8 cellular contexts compared by ENCODE assay signal in genomic region chr13:75687145-75687763, GRCh38. TPM values are rescaled to one million over a fixed set of nuclear protein-coding genes. Genes with fewer than 3 reads are reported as not detected.
A peak's percentile ranks its signal among the peaks of the same experiment; 100 is the strongest.
DNase-seq lines count a peak whose midpoint lies in the region; ATAC-seq and TF ChIP-seq lines count a peak whose summit lies in the region.

No MANE protein-coding gene starts in this region.

- peak; percentile 47 for TF ChIP-seq CTCF in activated CD8-positive, alpha-beta T cell treated with anti-CD3 and anti-CD28 coated beads for 36 hours (IDR thresholded peaks at IDR 0.05)
- TF ChIP-seq CTCF in foreskin fibroblast (IDR thresholded peaks at IDR 0.05; ENCODE audit: low read depth, low read length) (peak; percentile 53), tibial nerve (IDR thresholded peaks at IDR 0.05) (peak; percentile 39 to 51 (median 47))

- TF ChIP-seq POLR2A in tibial nerve (IDR thresholded peaks at IDR 0.05): no peak

- peaks cover 10% of the 10 kb centered on the region for H3K4me1 Mint-ChIP-seq in activated CD8-positive, alpha-beta T cell treated with anti-CD3 and anti-CD28 coated beads for 36 hours (ENCODE audit: low read depth)
- no peaks in the 10 kb centered on the region for H3K4me1 Mint-ChIP-seq in activated CD8-positive, alpha-beta T cell treated with anti-CD3 and anti-CD28 coated beads, Interleukin-2, amount 10 ng/mL, durations not matched to agents 7 days and 5 days (ENCODE audit: low read depth)

- intact Hi-C loops in activated CD8-positive, alpha-beta T cell treated with anti-CD3 and anti-CD28 coated beads for 36 hours (cut with micrococcal nuclease): no loop called here

- POLR2A ChIA-PET in activated CD8-positive, alpha-beta T cell treated with anti-CD3 and anti-CD28 coated beads for 36 hours (lab: Charles Lee): no interaction called here
- POLR2A ChIA-PET in activated CD8-positive, alpha-beta T cell treated with anti-CD3 and anti-CD28 coated beads, Interleukin-2, amount 10 ng/mL, durations not matched to agents 7 days and 5 days (lab: Charles Lee): no interaction called here

- H3K4me3 ChIP-seq in foreskin fibroblast (ENCODE audit: low read depth in 1 of 2, low read length in 2 of 2) (no peak overlapping the region), tibial nerve (no peak overlapping the region)

- H3K4me1 ChIP-seq in tibial nerve: peaks cover 0 to 5% (median 0%) of the 10 kb centered on the region in 4 donors

- no peaks in the 10 kb centered on the region for H3K36me3 Mint-ChIP-seq in activated CD8-positive, alpha-beta T cell treated with anti-CD3 and anti-CD28 coated beads for 36 hours (ENCODE audit: low read depth)
- no peaks in the 10 kb centered on the region for H3K36me3 Mint-ChIP-seq in activated CD8-positive, alpha-beta T cell treated with anti-CD3 and anti-CD28 coated beads, Interleukin-2, amount 10 ng/mL, durations not matched to agents 7 days and 5 days (ENCODE audit: low read depth)

- no peak for ATAC-seq in activated CD8-positive, alpha-beta T cell treated with anti-CD3 and anti-CD28 coated beads for 36 hours
- no peak for ATAC-seq in activated CD8-positive, alpha-beta T cell treated with anti-CD3 and anti-CD28 coated beads, Interleukin-2, amount 10 ng/mL, durations not matched to agents 7 days and 5 days
- ATAC-seq in HG03025 (IDR thresholded peaks at IDR 0.05; ENCODE audit: low FRiP score, unreplicated experiment): no peak

- H3K36me3 ChIP-seq in tibial nerve: no peaks in the 10 kb centered on the region

- H3K27me3 ChIP-seq in tibial nerve: no peaks in the 10 kb centered on the region

- no peaks in the 10 kb centered on the region for H3K9me3 Mint-ChIP-seq in activated CD8-positive, alpha-beta T cell treated with anti-CD3 and anti-CD28 coated beads for 36 hours
- no peaks in the 10 kb centered on the region for H3K9me3 Mint-ChIP-seq in activated CD8-positive, alpha-beta T cell treated with anti-CD3 and anti-CD28 coated beads, Interleukin-2, amount 10 ng/mL, durations not matched to agents 7 days and 5 days (ENCODE audit: insufficient read depth)

- no peak overlapping the region for H3K4me3 Mint-ChIP-seq in activated CD8-positive, alpha-beta T cell treated with anti-CD3 and anti-CD28 coated beads for 36 hours
- no peak overlapping the region for H3K4me3 Mint-ChIP-seq in activated CD8-positive, alpha-beta T cell treated with anti-CD3 and anti-CD28 coated beads, Interleukin-2, amount 10 ng/mL, durations not matched to agents 7 days and 5 days

- no peak overlapping the region for H3K27ac Mint-ChIP-seq in activated CD8-positive, alpha-beta T cell treated with anti-CD3 and anti-CD28 coated beads for 36 hours
- no peak overlapping the region for H3K27ac Mint-ChIP-seq in activated CD8-positive, alpha-beta T cell treated with anti-CD3 and anti-CD28 coated beads, Interleukin-2, amount 10 ng/mL, durations not matched to agents 7 days and 5 days

- H3K9me3 ChIP-seq in tibial nerve: no peaks in the 10 kb centered on the region

- no peak overlapping the region for H3K27ac ChIP-seq in tibial nerve

- no peak for TF ChIP-seq EP300 in tibial nerve (IDR thresholded peaks at IDR 0.05)

- CTCF ChIA-PET in activated CD8-positive, alpha-beta T cell treated with anti-CD3 and anti-CD28 coated beads for 36 hours (lab: Charles Lee): interaction anchor here (0.6 to 6.9 kb wide), 14 partner anchors 9 to 190 kb away, joined by 3 to 50 read pairs (median 4); no protein-coding TSS in a partner anchor
- CTCF ChIA-PET in activated CD8-positive, alpha-beta T cell treated with anti-CD3 and anti-CD28 coated beads, Interleukin-2, amount 10 ng/mL, durations not matched to agents 7 days and 5 days (lab: Charles Lee): interaction anchor here (0.8 to 6.1 kb wide), 6 partner anchors 9 to 187 kb away, joined by 3 to 29 read pairs (median 4); no protein-coding TSS in a partner anchor

- no peak for DNase-seq in activated CD8-positive, alpha-beta T cell treated with anti-CD3 and anti-CD28 coated beads for 36 hours
- DNase-seq in activated CD8-positive, alpha-beta T cell treated with anti-CD3 and anti-CD28 coated beads, Interleukin-2, amount 10 ng/mL, durations not matched to agents 7 days and 5 days: no peak
- DNase-seq in RKO (ENCODE audit: low spot score) (peak; percentile 61), foreskin fibroblast (peak; percentile 34 to 72), tibial nerve (ENCODE audit: low spot score in 2 of 2) (no peak), NK-92 (lab: John Stamatoyannopoulos, UW; ENCODE audit: unreplicated experiment) (no peak)
- no peak for DNase-seq in stimulated activated CD4-positive, alpha-beta T cell treated with anti-CD3 and anti-CD28 coated beads, Interleukin-4, amount 100 ng/mL, for 4 hours

- H3K27me3 Mint-ChIP-seq in activated CD8-positive, alpha-beta T cell treated with anti-CD3 and anti-CD28 coated beads for 36 hours: no peaks in the 10 kb centered on the region
- H3K27me3 Mint-ChIP-seq in activated CD8-positive, alpha-beta T cell treated with anti-CD3 and anti-CD28 coated beads, Interleukin-2, amount 10 ng/mL, durations not matched to agents 7 days and 5 days (ENCODE audit: low read depth): no peaks in the 10 kb centered on the region

RNA-seq across cellular contexts. Expression of gene LMO7, which starts 51.1 kb away (rescaled TPM):
- 10 to 100 TPM; 12.2 to 15.3 TPM for total RNA-seq in activated CD8-positive, alpha-beta T cell treated with anti-CD3 and anti-CD28 coated beads for 36 hours
- 10 to 100 TPM; 12.5 to 13.8 TPM for total RNA-seq in activated CD8-positive, alpha-beta T cell treated with anti-CD3 and anti-CD28 coated beads, Interleukin-2, amount 10 ng/mL, durations not matched to agents 7 days and 5 days
- 100 to 1,000 TPM; 149 to 311 (median 236) TPM for total RNA-seq in tibial nerve

Comparison
In these comparisons a context has a peak if more than half of its experiments do, and no peak if none do; other contexts are left out.
1. DNase-seq: peak in RKO (single experiment) and foreskin fibroblast (2 of 2); none in activated CD8-positive, alpha-beta T cell treated with anti-CD3 and anti-CD28 coated beads for 36 hours (single experiment), activated CD8-positive, alpha-beta T cell treated with anti-CD3 and anti-CD28 coated beads, Interleukin-2, amount 10 ng/mL, durations not matched to agents 7 days and 5 days (single experiment), tibial nerve (0 of 2), stimulated activated CD4-positive, alpha-beta T cell treated with anti-CD3 and anti-CD28 coated beads, Interleukin-4, amount 100 ng/mL, for 4 hours (0 of 2) and NK-92 (single experiment).
2. RNA of gene LMO7, which starts 51.1 kb away (total RNA-seq): 149 to 311 TPM in tibial nerve; 12.2 to 15.3 TPM in activated CD8-positive, alpha-beta T cell treated with anti-CD3 and anti-CD28 coated beads for 36 hours and 12.5 to 13.8 TPM in activated CD8-positive, alpha-beta T cell treated with anti-CD3 and anti-CD28 coated beads, Interleukin-2, amount 10 ng/mL, durations not matched to agents 7 days and 5 days; every median in the first group is over 4 times any median in the second.
3. Peak in every context shown above with its lines, with median percentiles within 50 percentile points of each other: CTCF ChIP-seq.